Comparison of ENCODE assay signal across 17 cellular contexts in genomic region chr5:154111214-154111613, GRCh38.
A peak's percentile ranks its signal among the peaks of the same experiment; 100 is the strongest.
DNase-seq lines count a peak whose midpoint lies in the region; ATAC-seq, FAIRE-seq and TF ChIP-seq lines count a peak whose summit lies in the region.
"Had no signal": no experiment of that assay in that cellular context is flagged by ENCODE, and none has a peak within 500 bp of the region (broad histone marks: within the 10 kb centered on the region; RNA-seq: fewer than 3 reads in every experiment).

No MANE protein-coding gene starts in this region.

- TF ChIP-seq CTCF in WTC11 (IDR thresholded peaks at IDR 0.05) (no peak), endodermal cell (conservative IDR thresholded peaks at IDR 0.05) (no peak), coronary artery (IDR thresholded peaks at IDR 0.05) (no peak), sigmoid colon (IDR thresholded peaks at IDR 0.05) (no peak)

- no peaks in the 10 kb centered on the region for H3K36me3 ChIP-seq in endodermal cell (ENCODE audit: control insufficient read depth, insufficient read depth, low read length)
- no peaks in the 10 kb centered on the region for H3K36me3 ChIP-seq in sigmoid colon
- H3K36me3 ChIP-seq: BLaER1 had no signal

- POLR2A ChIA-PET in WTC11 (lab: Charles Lee), result no interaction called here

- H3K4me3 ChIP-seq in endodermal cell (ENCODE audit: low read length) (no peak overlapping the region), coronary artery (no peak overlapping the region), sigmoid colon (no peak overlapping the region)
- H3K4me3 ChIP-seq: BLaER1, GM12878, GM23338 had no signal

- intact Hi-C loops in sigmoid colon (cut with DNase I), result no loop called here

- H3K4me1 Mint-ChIP-seq in WTC11 (peaks cover 55% of the 10 kb centered on the region), endodermal cell (peaks cover 26% of the 10 kb centered on the region)
- H3K4me1 Mint-ChIP-seq: B cell had no signal

- H3K4me3 Mint-ChIP-seq in WTC11 (no peak overlapping the region), endodermal cell (no peak overlapping the region)
- H3K4me3 Mint-ChIP-seq: B cell; CD4-positive, CD25-positive, alpha-beta regulatory T cell; CD8-positive, alpha-beta T cell; GM23338 had no signal

- no peak for TF ChIP-seq POLR2A in GM12891 (IDR thresholded peaks at IDR 0.05; ENCODE audit: low read depth, low read length)
- no peak for TF ChIP-seq POLR2A in sigmoid colon (IDR thresholded peaks at IDR 0.05)

- H3K4me1 ChIP-seq in endodermal cell (ENCODE audit: control insufficient read depth, insufficient read depth, low read length), result peaks cover 6% of the 10 kb centered on the region
- no peaks in the 10 kb centered on the region for H3K4me1 ChIP-seq in sigmoid colon
- H3K4me1 ChIP-seq: BLaER1, Caco-2 had no signal

- DNase-seq in GM12891 (ENCODE audit: insufficient read length, low spot score) (no peak), WTC11 (ENCODE audit: low spot score) (no peak), endodermal cell (peak; percentile 13), coronary artery (ENCODE audit: low spot score) (no peak), DMS 273 treated with DMSO at 0.1 percent for 48 hours (lab: John Stamatoyannopoulos, UW) (no peak), sigmoid colon (no peak)
- DNase-seq: Caco-2; CD4-positive, CD25-positive, alpha-beta regulatory T cell; CD8-positive, alpha-beta T cell; DMS79; GDM1 had no signal

- H3K9me3 Mint-ChIP-seq in WTC11, result no peaks in the 10 kb centered on the region
- no peaks in the 10 kb centered on the region for H3K9me3 Mint-ChIP-seq in endodermal cell
- H3K9me3 Mint-ChIP-seq: CD8-positive, alpha-beta T cell; GM23338 had no signal

- FAIRE-seq in GM12891 (lab: Jason Lieb, UNC), result peak; percentile 28
- FAIRE-seq: GM12878, GM18507 had no signal

- H3K27ac Mint-ChIP-seq in WTC11 (no peak overlapping the region), endodermal cell (no peak overlapping the region)
- H3K27ac Mint-ChIP-seq: B cell; CD8-positive, alpha-beta T cell; GM23338 had no signal

- H3K27ac ChIP-seq in endodermal cell (ENCODE audit: low read depth, low read length), result no peak overlapping the region
- no peak overlapping the region for H3K27ac ChIP-seq in coronary artery
- H3K27ac ChIP-seq in sigmoid colon, result no peak overlapping the region
- H3K27ac ChIP-seq: BLaER1, C4-2B had no signal

- H3K9ac ChIP-seq in endodermal cell (ENCODE audit: extremely low read depth, low read length, poor library complexity, severe bottlenecking), result no peak overlapping the region
- H3K9ac ChIP-seq: BLaER1 had no signal

- CTCF ChIA-PET in WTC11 (lab: Charles Lee), result interaction anchor here (1.3 to 3.2 kb wide), 6 partner anchors 14 to 410 kb away, joined by 4 to 20 read pairs (median 6); no protein-coding TSS in a partner anchor

- 95 to 96% methylated on average over 4 of the region's 4 CpGs for WGBS in endodermal cell (ENCODE audit: insufficient coverage in 1 of 2, insufficient read length in 1 of 2), 2 experiments
- 97% methylated on average over 4 of the region's 4 CpGs for WGBS in sigmoid colon, 2 donors

- H3K27me3 ChIP-seq in endodermal cell (ENCODE audit: control insufficient read depth, insufficient read depth, low read length, poor library complexity, severe bottlenecking) (peaks cover 17% of the 10 kb centered on the region), sigmoid colon (no peaks in the 10 kb centered on the region)
- H3K27me3 ChIP-seq: BLaER1 had no signal

- H3K36me3 Mint-ChIP-seq in WTC11 (no peaks in the 10 kb centered on the region), endodermal cell (ENCODE audit: low read depth) (no peaks in the 10 kb centered on the region)
- H3K36me3 Mint-ChIP-seq: CD4-positive, CD25-positive, alpha-beta regulatory T cell; CD8-positive, alpha-beta T cell had no signal

- H3K9me3 ChIP-seq in endodermal cell (ENCODE audit: control insufficient read depth, low read length) (no peaks in the 10 kb centered on the region), sigmoid colon (no peaks in the 10 kb centered on the region)
- H3K9me3 ChIP-seq: BLaER1, Caco-2 had no signal

- peaks cover 3% of the 10 kb centered on the region; the same call in 1 of the 2 replicates for H3K27me3 Mint-ChIP-seq in WTC11 (ENCODE audit: low read depth)
- H3K27me3 Mint-ChIP-seq in endodermal cell (ENCODE audit: insufficient read depth), result peaks cover 41% of the 10 kb centered on the region
- H3K27me3 Mint-ChIP-seq: CD4-positive, CD25-positive, alpha-beta regulatory T cell had no signal

- ATAC-seq in WTC11, result no peak
- ATAC-seq: CD8-positive, alpha-beta T cell had no signal

- TF ChIP-seq EP300 in sigmoid colon (IDR thresholded peaks at IDR 0.05), result no peak

TF ChIP-seq in GM12891, 5 proteins besides CTCF, POLR2A, EP300 and RAD21:
- TF ChIP-seq TAF1 (IDR thresholded peaks at IDR 0.05; ENCODE audit: low read depth, low read length) (no peak), PAX5 (IDR thresholded peaks at IDR 0.05; ENCODE audit: insufficient read depth, low read length, severe bottlenecking) (no peak), SPI1 (IDR thresholded peaks at IDR 0.05; ENCODE audit: low read depth, low read length) (no peak), POU2F2 (IDR thresholded peaks at IDR 0.05; ENCODE audit: low read depth, low read length) (no peak), POLR2AphosphoS5 (IDR thresholded peaks at IDR 0.05; ENCODE audit: low read depth, low read length) (no peak)

TF ChIP-seq in WTC11, 78 proteins besides CTCF, POLR2A, EP300 and RAD21:
- TF ChIP-seq GTF2I (CRISPR knock-in tag; conservative IDR thresholded peaks at IDR 0.05) (peak; percentile 77; the same call in 1 of the 2 replicates), NR3C1 (CRISPR knock-in tag; conservative IDR thresholded peaks at IDR 0.05; ENCODE audit: low read depth) (no peak), NR1H2 (CRISPR knock-in tag; IDR thresholded peaks at IDR 0.05) (no peak), ZNF121 (CRISPR knock-in tag; IDR thresholded peaks at IDR 0.05) (0 out of 2 replicates have a peak, but pooled peaks have one; percentile 15), NFE2L1 (CRISPR knock-in tag; IDR thresholded peaks at IDR 0.05) (no peak), STAT6 (CRISPR knock-in tag; conservative IDR thresholded peaks at IDR 0.05; ENCODE audit: low read depth) (no peak)
